Comparison of ENCODE assay signal across 1 cellular context in the genomic region with DNA sequence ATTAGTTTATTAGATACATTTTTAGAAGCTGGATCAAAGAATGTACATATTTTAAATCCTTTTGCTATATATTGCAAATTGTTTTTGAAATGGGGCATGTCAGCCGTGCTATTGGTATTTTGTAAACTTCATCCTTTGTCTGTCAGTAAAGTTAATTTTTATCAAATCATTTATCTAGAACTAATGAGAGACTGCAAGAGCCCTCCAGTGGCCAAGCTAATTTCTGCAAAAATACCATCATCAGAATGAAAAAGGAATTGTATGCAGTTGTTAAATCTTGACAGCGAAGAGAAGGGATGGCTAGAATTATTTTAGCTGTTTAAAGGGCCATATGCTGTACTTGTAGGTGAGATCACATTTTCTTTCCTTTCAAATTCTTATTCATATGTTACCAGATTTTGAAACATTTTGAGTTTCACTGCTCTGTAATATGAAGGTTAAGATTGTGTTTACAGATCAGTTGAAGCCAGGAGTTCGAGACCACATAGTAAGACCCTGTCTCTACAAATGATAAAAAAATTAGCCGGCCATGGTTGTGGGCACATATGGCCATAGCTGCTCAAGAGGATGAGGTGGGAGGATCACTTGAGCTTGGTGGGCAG.
TF ChIP-seq lines count a peak whose summit lies in the region.

No MANE protein-coding gene starts in this region.

TF ChIP-seq in K562, 482 proteins besides CTCF, POLR2A, EP300 and RAD21 (continued from another document):
- TF ChIP-seq, protein P1, sequence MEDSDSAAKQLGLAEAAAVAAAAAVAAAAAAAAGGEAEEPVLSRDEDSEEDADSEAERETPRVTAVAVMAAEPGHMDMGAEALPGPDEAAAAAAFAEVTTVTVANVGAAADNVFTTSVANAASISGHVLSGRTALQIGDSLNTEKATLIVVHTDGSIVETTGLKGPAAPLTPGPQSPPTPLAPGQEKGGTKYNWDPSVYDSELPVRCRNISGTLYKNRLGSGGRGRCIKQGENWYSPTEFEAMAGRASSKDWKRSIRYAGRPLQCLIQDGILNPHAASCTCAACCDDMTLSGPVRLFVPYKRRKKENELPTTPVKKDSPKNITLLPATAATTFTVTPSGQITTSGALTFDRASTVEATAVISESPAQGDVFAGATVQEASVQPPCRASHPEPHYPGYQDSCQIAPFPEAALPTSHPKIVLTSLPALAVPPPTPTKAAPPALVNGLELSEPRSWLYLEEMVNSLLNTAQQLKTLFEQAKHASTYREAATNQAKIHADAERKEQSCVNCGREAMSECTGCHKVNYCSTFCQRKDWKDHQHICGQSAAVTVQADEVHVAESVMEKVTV (CRISPR knock-in tag; IDR thresholded peaks at IDR 0.05): peak; percentile 81
- TF ChIP-seq, protein P2, sequence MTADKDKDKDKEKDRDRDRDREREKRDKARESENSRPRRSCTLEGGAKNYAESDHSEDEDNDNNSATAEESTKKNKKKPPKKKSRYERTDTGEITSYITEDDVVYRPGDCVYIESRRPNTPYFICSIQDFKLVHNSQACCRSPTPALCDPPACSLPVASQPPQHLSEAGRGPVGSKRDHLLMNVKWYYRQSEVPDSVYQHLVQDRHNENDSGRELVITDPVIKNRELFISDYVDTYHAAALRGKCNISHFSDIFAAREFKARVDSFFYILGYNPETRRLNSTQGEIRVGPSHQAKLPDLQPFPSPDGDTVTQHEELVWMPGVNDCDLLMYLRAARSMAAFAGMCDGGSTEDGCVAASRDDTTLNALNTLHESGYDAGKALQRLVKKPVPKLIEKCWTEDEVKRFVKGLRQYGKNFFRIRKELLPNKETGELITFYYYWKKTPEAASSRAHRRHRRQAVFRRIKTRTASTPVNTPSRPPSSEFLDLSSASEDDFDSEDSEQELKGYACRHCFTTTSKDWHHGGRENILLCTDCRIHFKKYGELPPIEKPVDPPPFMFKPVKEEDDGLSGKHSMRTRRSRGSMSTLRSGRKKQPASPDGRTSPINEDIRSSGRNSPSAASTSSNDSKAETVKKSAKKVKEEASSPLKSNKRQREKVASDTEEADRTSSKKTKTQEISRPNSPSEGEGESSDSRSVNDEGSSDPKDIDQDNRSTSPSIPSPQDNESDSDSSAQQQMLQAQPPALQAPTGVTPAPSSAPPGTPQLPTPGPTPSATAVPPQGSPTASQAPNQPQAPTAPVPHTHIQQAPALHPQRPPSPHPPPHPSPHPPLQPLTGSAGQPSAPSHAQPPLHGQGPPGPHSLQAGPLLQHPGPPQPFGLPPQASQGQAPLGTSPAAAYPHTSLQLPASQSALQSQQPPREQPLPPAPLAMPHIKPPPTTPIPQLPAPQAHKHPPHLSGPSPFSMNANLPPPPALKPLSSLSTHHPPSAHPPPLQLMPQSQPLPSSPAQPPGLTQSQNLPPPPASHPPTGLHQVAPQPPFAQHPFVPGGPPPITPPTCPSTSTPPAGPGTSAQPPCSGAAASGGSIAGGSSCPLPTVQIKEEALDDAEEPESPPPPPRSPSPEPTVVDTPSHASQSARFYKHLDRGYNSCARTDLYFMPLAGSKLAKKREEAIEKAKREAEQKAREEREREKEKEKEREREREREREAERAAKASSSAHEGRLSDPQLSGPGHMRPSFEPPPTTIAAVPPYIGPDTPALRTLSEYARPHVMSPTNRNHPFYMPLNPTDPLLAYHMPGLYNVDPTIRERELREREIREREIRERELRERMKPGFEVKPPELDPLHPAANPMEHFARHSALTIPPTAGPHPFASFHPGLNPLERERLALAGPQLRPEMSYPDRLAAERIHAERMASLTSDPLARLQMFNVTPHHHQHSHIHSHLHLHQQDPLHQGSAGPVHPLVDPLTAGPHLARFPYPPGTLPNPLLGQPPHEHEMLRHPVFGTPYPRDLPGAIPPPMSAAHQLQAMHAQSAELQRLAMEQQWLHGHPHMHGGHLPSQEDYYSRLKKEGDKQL (CRISPR knock-in tag; IDR thresholded peaks at IDR 0.05; ENCODE audit: borderline replicate concordance): no peak
- TF ChIP-seq KAT8 (IDR thresholded peaks at IDR 0.05; ENCODE audit: low read depth): no peak
- TF ChIP-seq ZNF175 (CRISPR knock-in tag; IDR thresholded peaks at IDR 0.05; ENCODE audit: low read depth): no peak
- no peak for TF ChIP-seq FOXJ3 (CRISPR knock-in tag; IDR thresholded peaks at IDR 0.05)
- TF ChIP-seq SMC3 (conservative IDR thresholded peaks at IDR 0.05; ENCODE audit: insufficient read depth, low read depth, low read length): peak; percentile 55
- TF ChIP-seq, protein P3, sequence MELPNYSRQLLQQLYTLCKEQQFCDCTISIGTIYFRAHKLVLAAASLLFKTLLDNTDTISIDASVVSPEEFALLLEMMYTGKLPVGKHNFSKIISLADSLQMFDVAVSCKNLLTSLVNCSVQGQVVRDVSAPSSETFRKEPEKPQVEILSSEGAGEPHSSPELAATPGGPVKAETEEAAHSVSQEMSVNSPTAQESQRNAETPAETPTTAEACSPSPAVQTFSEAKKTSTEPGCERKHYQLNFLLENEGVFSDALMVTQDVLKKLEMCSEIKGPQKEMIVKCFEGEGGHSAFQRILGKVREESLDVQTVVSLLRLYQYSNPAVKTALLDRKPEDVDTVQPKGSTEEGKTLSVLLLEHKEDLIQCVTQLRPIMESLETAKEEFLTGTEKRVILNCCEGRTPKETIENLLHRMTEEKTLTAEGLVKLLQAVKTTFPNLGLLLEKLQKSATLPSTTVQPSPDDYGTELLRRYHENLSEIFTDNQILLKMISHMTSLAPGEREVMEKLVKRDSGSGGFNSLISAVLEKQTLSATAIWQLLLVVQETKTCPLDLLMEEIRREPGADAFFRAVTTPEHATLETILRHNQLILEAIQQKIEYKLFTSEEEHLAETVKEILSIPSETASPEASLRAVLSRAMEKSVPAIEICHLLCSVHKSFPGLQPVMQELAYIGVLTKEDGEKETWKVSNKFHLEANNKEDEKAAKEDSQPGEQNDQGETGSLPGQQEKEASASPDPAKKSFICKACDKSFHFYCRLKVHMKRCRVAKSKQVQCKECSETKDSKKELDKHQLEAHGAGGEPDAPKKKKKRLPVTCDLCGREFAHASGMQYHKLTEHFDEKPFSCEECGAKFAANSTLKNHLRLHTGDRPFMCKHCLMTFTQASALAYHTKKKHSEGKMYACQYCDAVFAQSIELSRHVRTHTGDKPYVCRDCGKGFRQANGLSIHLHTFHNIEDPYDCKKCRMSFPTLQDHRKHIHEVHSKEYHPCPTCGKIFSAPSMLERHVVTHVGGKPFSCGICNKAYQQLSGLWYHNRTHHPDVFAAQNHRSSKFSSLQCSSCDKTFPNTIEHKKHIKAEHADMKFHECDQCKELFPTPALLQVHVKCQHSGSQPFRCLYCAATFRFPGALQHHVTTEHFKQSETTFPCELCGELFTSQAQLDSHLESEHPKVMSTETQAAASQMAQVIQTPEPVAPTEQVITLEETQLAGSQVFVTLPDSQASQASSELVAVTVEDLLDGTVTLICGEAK (IDR thresholded peaks at IDR 0.05): peak; percentile 66; the same call in 1 of the 2 replicates
- TF ChIP-seq, protein P3 (CRISPR knock-in tag; IDR thresholded peaks at IDR 0.05): no peak
- peak; percentile 77 for TF ChIP-seq DACH1 (IDR thresholded peaks at IDR 0.05; ENCODE audit: partially characterized antibody)
- TF ChIP-seq, protein P4, sequence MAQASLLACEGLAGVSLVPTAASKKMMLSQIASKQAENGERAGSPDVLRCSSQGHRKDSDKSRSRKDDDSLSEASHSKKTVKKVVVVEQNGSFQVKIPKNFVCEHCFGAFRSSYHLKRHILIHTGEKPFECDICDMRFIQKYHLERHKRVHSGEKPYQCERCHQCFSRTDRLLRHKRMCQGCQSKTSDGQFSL (CRISPR knock-in tag; IDR thresholded peaks at IDR 0.05): no peak
- TF ChIP-seq, protein P4 (tag; IDR thresholded peaks at IDR 0.05): no peak
- TF ChIP-seq, protein P5, sequence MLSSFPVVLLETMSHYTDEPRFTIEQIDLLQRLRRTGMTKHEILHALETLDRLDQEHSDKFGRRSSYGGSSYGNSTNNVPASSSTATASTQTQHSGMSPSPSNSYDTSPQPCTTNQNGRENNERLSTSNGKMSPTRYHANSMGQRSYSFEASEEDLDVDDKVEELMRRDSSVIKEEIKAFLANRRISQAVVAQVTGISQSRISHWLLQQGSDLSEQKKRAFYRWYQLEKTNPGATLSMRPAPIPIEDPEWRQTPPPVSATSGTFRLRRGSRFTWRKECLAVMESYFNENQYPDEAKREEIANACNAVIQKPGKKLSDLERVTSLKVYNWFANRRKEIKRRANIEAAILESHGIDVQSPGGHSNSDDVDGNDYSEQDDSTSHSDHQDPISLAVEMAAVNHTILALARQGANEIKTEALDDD (IDR thresholded peaks at IDR 0.05): no peak
- TF ChIP-seq ZNF589 (CRISPR knock-in tag; IDR thresholded peaks at IDR 0.05; ENCODE audit: low read depth): no peak
- no peak for TF ChIP-seq ETV1 (tag; conservative IDR thresholded peaks at IDR 0.05; ENCODE audit: low read depth)
